Comparison of ENCODE assay signal across 10 cellular contexts in genomic region chr3:73547427-73548036, GRCh38.
DNase-seq lines count a peak whose midpoint lies in the region; ATAC-seq and TF ChIP-seq lines count a peak whose summit lies in the region.
"Had no signal": no experiment of that assay in that cellular context is flagged by ENCODE, and none has a peak within 500 bp of the region (broad histone marks: within the 10 kb centered on the region; RNA-seq: fewer than 3 reads in every experiment).

No MANE protein-coding gene starts in this region.

- no peak overlapping the region for H3K27ac Mint-ChIP-seq in MCF 10A (ENCODE audit: low read depth, unreplicated experiment)
- no peak overlapping the region for H3K27ac Mint-ChIP-seq in activated naive CD4-positive, alpha-beta T cell treated with anti-CD3 and anti-CD28 coated beads, Interleukin-2, amount 10 ng/mL, durations not matched to agents 7 days and 5 days
- H3K27ac Mint-ChIP-seq in activated T-helper 1 cell treated with anti-CD3 and anti-CD28 coated beads, Interleukin-12 subunit alpha, Interleukin-12 subunit beta, Interleukin-2, Interleukin-4 antibody, amounts not matched to agents 30 ng/mL and 10 ng/mL and 1 ng/mL, durations not matched to agents 14 hours and 24 hours and 36 hours, result no peak overlapping the region
- H3K27ac Mint-ChIP-seq: activated naive CD8-positive, alpha-beta T cell had no signal

- ATAC-seq in left ventricle myocardium superior, result peak; percentile 57

- intact Hi-C loops in MCF 10A (cut with micrococcal nuclease) (no loop called here), left ventricle myocardium superior (cut with micrococcal nuclease) (no loop called here)
- intact Hi-C loops in activated T-helper 1 cell treated with anti-CD3 and anti-CD28 coated beads, Interleukin-12 subunit alpha, Interleukin-12 subunit beta, Interleukin-2, Interleukin-4 antibody, amounts not matched to agents 30 ng/mL and 10 ng/mL and 1 ng/mL, durations not matched to agents 14 hours and 24 hours and 36 hours (cut with micrococcal nuclease), result no loop called here

- no peak overlapping the region for H3K4me3 Mint-ChIP-seq in MCF 10A (ENCODE audit: unreplicated experiment)
- H3K4me3 Mint-ChIP-seq in activated naive CD4-positive, alpha-beta T cell treated with anti-CD3 and anti-CD28 coated beads, Interleukin-2, amount 10 ng/mL, durations not matched to agents 7 days and 5 days, result no peak overlapping the region
- H3K4me3 Mint-ChIP-seq in activated T-helper 1 cell treated with anti-CD3 and anti-CD28 coated beads, Interleukin-12 subunit alpha, Interleukin-12 subunit beta, Interleukin-2, Interleukin-4 antibody, amounts not matched to agents 30 ng/mL and 10 ng/mL and 1 ng/mL, durations not matched to agents 14 hours and 24 hours and 36 hours, result no peak overlapping the region
- H3K4me3 Mint-ChIP-seq: activated naive CD8-positive, alpha-beta T cell had no signal

- CTCF ChIA-PET in MCF 10A (lab: Yijun Ruan, JAX), result interaction anchor here (0.5 to 1.6 kb wide), 5 partner anchors 39 to 347 kb away, joined by 3 to 15 read pairs (median 5); no protein-coding TSS in a partner anchor
- CTCF ChIA-PET in activated naive CD4-positive, alpha-beta T cell treated with anti-CD3 and anti-CD28 coated beads, Interleukin-2, amount 10 ng/mL, durations not matched to agents 7 days and 5 days (lab: Charles Lee), result no interaction called here

- no TSS peak for BruUV-seq in MCF 10A (replicated peaks; lab: Mats Ljungman, UMichigan)

- DNase-seq in HCEC 1CT (peak; percentile 92), MCF 10A (ENCODE audit: unreplicated experiment) (peak; percentile 9), left ventricle myocardium superior (no peak), smooth muscle cell of the brain vasculature (ENCODE audit: low read depth, low spot score) (peak; percentile 37), retina (no peak), HPDE6-E6E7 (ENCODE audit: extremely low spot score) (no peak)
- DNase-seq in activated naive CD4-positive, alpha-beta T cell treated with anti-CD3 and anti-CD28 coated beads, Interleukin-2, amount 10 ng/mL, durations not matched to agents 7 days and 5 days, result no peak
- DNase-seq in activated T-helper 1 cell treated with anti-CD3 and anti-CD28 coated beads, Interleukin-12 subunit alpha, Interleukin-12 subunit beta, Interleukin-2, Interleukin-4 antibody, amounts not matched to agents 30 ng/mL and 10 ng/mL and 1 ng/mL, durations not matched to agents 14 hours and 24 hours and 36 hours (ENCODE audit: low spot score), result no peak
- DNase-seq: NCI-H82 had no signal

- no peak for TF ChIP-seq CTCF in MCF 10A (IDR thresholded peaks at IDR 0.05; ENCODE audit: unreplicated experiment)

- peaks cover 5% of the 10 kb centered on the region for H3K36me3 Mint-ChIP-seq in MCF 10A (ENCODE audit: insufficient read depth, unreplicated experiment)
- H3K36me3 Mint-ChIP-seq in activated naive CD4-positive, alpha-beta T cell treated with anti-CD3 and anti-CD28 coated beads, Interleukin-2, amount 10 ng/mL, durations not matched to agents 7 days and 5 days, result no peaks in the 10 kb centered on the region
- H3K36me3 Mint-ChIP-seq in activated T-helper 1 cell treated with anti-CD3 and anti-CD28 coated beads, Interleukin-12 subunit alpha, Interleukin-12 subunit beta, Interleukin-2, Interleukin-4 antibody, amounts not matched to agents 30 ng/mL and 10 ng/mL and 1 ng/mL, durations not matched to agents 14 hours and 24 hours and 36 hours (ENCODE audit: low read depth), result no peaks in the 10 kb centered on the region
- H3K36me3 Mint-ChIP-seq: activated naive CD8-positive, alpha-beta T cell had no signal

- POLR2A ChIA-PET in MCF 10A (lab: Yijun Ruan, JAX), result interaction anchor here (1.0 kb wide), 2 partner anchors 9 to 15 kb away, joined by 3 to 4 read pairs; no protein-coding TSS in a partner anchor

- no peaks in the 10 kb centered on the region for H3K9me3 Mint-ChIP-seq in MCF 10A (ENCODE audit: unreplicated experiment)
- no peaks in the 10 kb centered on the region for H3K9me3 Mint-ChIP-seq in activated naive CD4-positive, alpha-beta T cell treated with anti-CD3 and anti-CD28 coated beads, Interleukin-2, amount 10 ng/mL, durations not matched to agents 7 days and 5 days
- H3K9me3 Mint-ChIP-seq in activated T-helper 1 cell treated with anti-CD3 and anti-CD28 coated beads, Interleukin-12 subunit alpha, Interleukin-12 subunit beta, Interleukin-2, Interleukin-4 antibody, amounts not matched to agents 30 ng/mL and 10 ng/mL and 1 ng/mL, durations not matched to agents 14 hours and 24 hours and 36 hours, result no peaks in the 10 kb centered on the region

- no peaks in the 10 kb centered on the region for H3K27me3 Mint-ChIP-seq in MCF 10A (ENCODE audit: insufficient read depth, unreplicated experiment)
- H3K27me3 Mint-ChIP-seq in activated naive CD4-positive, alpha-beta T cell treated with anti-CD3 and anti-CD28 coated beads, Interleukin-2, amount 10 ng/mL, durations not matched to agents 7 days and 5 days, result no peaks in the 10 kb centered on the region
- no peaks in the 10 kb centered on the region for H3K27me3 Mint-ChIP-seq in activated T-helper 1 cell treated with anti-CD3 and anti-CD28 coated beads, Interleukin-12 subunit alpha, Interleukin-12 subunit beta, Interleukin-2, Interleukin-4 antibody, amounts not matched to agents 30 ng/mL and 10 ng/mL and 1 ng/mL, durations not matched to agents 14 hours and 24 hours and 36 hours (ENCODE audit: insufficient read depth)

- H3K4me1 Mint-ChIP-seq in MCF 10A (ENCODE audit: insufficient read depth, unreplicated experiment), result peaks cover 12% of the 10 kb centered on the region
- no peaks in the 10 kb centered on the region for H3K4me1 Mint-ChIP-seq in activated naive CD4-positive, alpha-beta T cell treated with anti-CD3 and anti-CD28 coated beads, Interleukin-2, amount 10 ng/mL, durations not matched to agents 7 days and 5 days
- H3K4me1 Mint-ChIP-seq in activated T-helper 1 cell treated with anti-CD3 and anti-CD28 coated beads, Interleukin-12 subunit alpha, Interleukin-12 subunit beta, Interleukin-2, Interleukin-4 antibody, amounts not matched to agents 30 ng/mL and 10 ng/mL and 1 ng/mL, durations not matched to agents 14 hours and 24 hours and 36 hours (ENCODE audit: low read depth), result no peaks in the 10 kb centered on the region

Comparison
In these comparisons a context has a peak if more than half of its experiments do, and no peak if none do; other contexts are left out.
1. DNase-seq: peak in HCEC 1CT (single experiment), MCF 10A (single experiment) and smooth muscle cell of the brain vasculature (single experiment); none in left ventricle myocardium superior (single experiment), retina (single experiment), HPDE6-E6E7 (single experiment), activated naive CD4-positive, alpha-beta T cell treated with anti-CD3 and anti-CD28 coated beads, Interleukin-2, amount 10 ng/mL, durations not matched to agents 7 days and 5 days (single experiment) and activated T-helper 1 cell treated with anti-CD3 and anti-CD28 coated beads, Interleukin-12 subunit alpha, Interleukin-12 subunit beta, Interleukin-2, Interleukin-4 antibody, amounts not matched to agents 30 ng/mL and 10 ng/mL and 1 ng/mL, durations not matched to agents 14 hours and 24 hours and 36 hours (single experiment).